ENCODE assay signal across 16 cellular contexts in genomic region chrX:130186645-130187044, GRCh38. TPM values are rescaled to one million over a fixed set of nuclear protein-coding genes. Genes with fewer than 3 reads are reported as not detected.
A peak's percentile ranks its signal among the peaks of the same experiment; 100 is the strongest.
DNase-seq lines count a peak whose midpoint lies in the region; ATAC-seq and TF ChIP-seq lines count a peak whose summit lies in the region.
"Had no signal": no experiment of that assay in that cellular context is flagged by ENCODE, and none has a peak within 500 bp of the region (broad histone marks: within the 10 kb centered on the region; RNA-seq: fewer than 3 reads in every experiment).

No MANE protein-coding gene starts in this region.

- peak overlapping the region; percentile 18 for H3K4me2 ChIP-seq in neuronal stem cell (ENCODE audit: insufficient read depth, low read length, poor library complexity, severe bottlenecking)
- H3K4me2 ChIP-seq in osteoblast (ENCODE audit: insufficient read depth, low read length) = no peak overlapping the region

- peaks cover 0 to 3% of the 10 kb centered on the region in 2 donors for H3K36me3 ChIP-seq in neuronal stem cell (replicated peaks in 1 of 2; ENCODE audit: control insufficient read depth in 2 of 2, insufficient read depth in 2 of 2, low read length in 2 of 2)
- H3K36me3 ChIP-seq in osteoblast (ENCODE audit: insufficient read depth, low read length) = no peaks in the 10 kb centered on the region

- POLR2A ChIA-PET in CD4-positive, alpha-beta T cell (lab: Charles Lee) = no interaction called here
- POLR2A ChIA-PET in activated CD8-positive, alpha-beta T cell treated with anti-CD3 and anti-CD28 coated beads, Interleukin-2, amount 10 ng/mL, durations not matched to agents 7 days and 5 days (lab: Charles Lee) = interaction anchor here (0.9 kb wide), 1 partner anchor 16 kb away, joined by 4 read pairs; no protein-coding TSS in a partner anchor

- H4K20me1 ChIP-seq in osteoblast (ENCODE audit: insufficient read depth, low read length) = no peaks in the 10 kb centered on the region

- H4K91ac ChIP-seq in neuronal stem cell (ENCODE audit: low read depth, low read length, poor library complexity) = no peak overlapping the region

- peaks cover 5% of the 10 kb centered on the region for H3K36me3 Mint-ChIP-seq in CD4-positive, alpha-beta T cell (ENCODE audit: low read depth)
- peaks cover 5% of the 10 kb centered on the region for H3K36me3 Mint-ChIP-seq in dendritic cell treated with granulocyte-macrophage colony-stimulating factor and Interleukin-4, amounts not matched to agents 40 ng/mL and 50 ng/mL, for 4 days (ENCODE audit: low read depth)
- H3K36me3 Mint-ChIP-seq in activated CD8-positive, alpha-beta T cell treated with anti-CD3 and anti-CD28 coated beads, Interleukin-2, amount 10 ng/mL, durations not matched to agents 7 days and 5 days (ENCODE audit: low read depth) = peaks cover 13% of the 10 kb centered on the region

- CTCF ChIA-PET in CD4-positive, alpha-beta T cell (lab: Charles Lee) = no interaction called here
- CTCF ChIA-PET in activated CD8-positive, alpha-beta T cell treated with anti-CD3 and anti-CD28 coated beads, Interleukin-2, amount 10 ng/mL, durations not matched to agents 7 days and 5 days (lab: Charles Lee) = interaction anchor here (1.1 to 2.5 kb wide), 5 partner anchors 10 to 126 kb away, joined by 3 to 12 read pairs (median 4); no protein-coding TSS in a partner anchor

- DNase-seq in CD4-positive, alpha-beta T cell = no peak
- peak; percentile 7 for DNase-seq in NCI-H2171 (lab: John Stamatoyannopoulos, UW)
- DNase-seq in neuronal stem cell (ENCODE audit: low spot score) = no peak
- DNase-seq in activated CD8-positive, alpha-beta T cell treated with anti-CD3 and anti-CD28 coated beads, Interleukin-2, amount 10 ng/mL, durations not matched to agents 7 days and 5 days = no peak
- no peak for DNase-seq in osteoblast (ENCODE audit: insufficient read length, low spot score, missing footprints)
- DNase-seq: ACHN; CD8-positive, alpha-beta T cell; DND-41; GF-D8; HCEC 1CT; NCI-H1436 treated with DMSO at 0.1 percent for 48 hours; NCI-H446; NCI-H774; SIG-M5 had no signal

- H3K27me3 ChIP-seq in CD4-positive, alpha-beta T cell (ENCODE audit: control insufficient read depth, insufficient read depth, low read length) = no peaks in the 10 kb centered on the region
- H3K27me3 ChIP-seq in neuronal stem cell (ENCODE audit: control insufficient read depth in 3 of 3, insufficient read depth in 3 of 3, low read depth in 1 of 3, low read length in 3 of 3) = no peaks in the 10 kb centered on the region
- no peaks in the 10 kb centered on the region for H3K27me3 ChIP-seq in osteoblast (ENCODE audit: insufficient read depth, low read length)

- no peak for ATAC-seq in CD4-positive, alpha-beta T cell (ENCODE audit: poor library complexity)
- ATAC-seq in HG03175 (IDR thresholded peaks at IDR 0.05; ENCODE audit: unreplicated experiment) = no peak
- no peak for ATAC-seq in activated CD8-positive, alpha-beta T cell treated with anti-CD3 and anti-CD28 coated beads, Interleukin-2, amount 10 ng/mL, durations not matched to agents 7 days and 5 days
- ATAC-seq: CD8-positive, alpha-beta T cell had no signal

- no peaks in the 10 kb centered on the region for H3K4me1 ChIP-seq in neuronal stem cell (ENCODE audit: control insufficient read depth in 2 of 2, insufficient read depth in 1 of 2, low read depth in 1 of 2, low read length in 2 of 2)
- H3K4me1 ChIP-seq in osteoblast (ENCODE audit: insufficient read depth, low read length) = no peaks in the 10 kb centered on the region

- H4K8ac ChIP-seq in neuronal stem cell (ENCODE audit: low read depth, low read length) = no peak overlapping the region

- no peaks in the 10 kb centered on the region for H3K27me3 Mint-ChIP-seq in CD4-positive, alpha-beta T cell
- H3K27me3 Mint-ChIP-seq in dendritic cell treated with granulocyte-macrophage colony-stimulating factor and Interleukin-4, amounts not matched to agents 40 ng/mL and 50 ng/mL, for 4 days = no peaks in the 10 kb centered on the region
- H3K27me3 Mint-ChIP-seq in activated CD8-positive, alpha-beta T cell treated with anti-CD3 and anti-CD28 coated beads, Interleukin-2, amount 10 ng/mL, durations not matched to agents 7 days and 5 days (ENCODE audit: low read depth) = no peaks in the 10 kb centered on the region

- no peaks in the 10 kb centered on the region for H3K9me3 ChIP-seq in CD4-positive, alpha-beta T cell (ENCODE audit: control insufficient read depth, low read length)
- H3K9me3 ChIP-seq in neuronal stem cell (replicated peaks in 1 of 2; ENCODE audit: control insufficient read depth in 2 of 2, insufficient read depth in 1 of 2, low read depth in 1 of 2, low read length in 2 of 2) (no peaks in the 10 kb centered on the region), osteoblast (ENCODE audit: low read depth, low read length) (no peaks in the 10 kb centered on the region)

- no peak overlapping the region for H3K27ac ChIP-seq in CD4-positive, alpha-beta T cell (ENCODE audit: low read depth, low read length)
- H3K27ac ChIP-seq in neuronal stem cell (replicated peaks; ENCODE audit: low read length) (no peak overlapping the region), osteoblast (ENCODE audit: low read depth, low read length) (no peak overlapping the region)

- intact Hi-C loops in CD4-positive, alpha-beta T cell (cut with DNase I, micrococcal nuclease) = no loop called here
- intact Hi-C loops in dendritic cell treated with granulocyte-macrophage colony-stimulating factor and Interleukin-4, amounts not matched to agents 40 ng/mL and 50 ng/mL, for 4 days (cut with micrococcal nuclease) = no loop called here

- no peaks in the 10 kb centered on the region for H3K79me2 ChIP-seq in osteoblast (ENCODE audit: insufficient read depth, low read length)

- no peak overlapping the region for H3K4ac ChIP-seq in neuronal stem cell (ENCODE audit: low read length)

- H2AFZ ChIP-seq in neuronal stem cell (ENCODE audit: low read length) (no peak overlapping the region), osteoblast (ENCODE audit: low read length) (no peak overlapping the region)

- no peak overlapping the region for H3K4me3 ChIP-seq in neuronal stem cell (ENCODE audit: low read length in 2 of 2)
- H3K4me3 ChIP-seq in osteoblast (ENCODE audit: insufficient read depth, low read length) = no peak overlapping the region

- H3K9ac ChIP-seq in neuronal stem cell (ENCODE audit: low read depth, low read length, poor library complexity) = no peak overlapping the region

- no peak overlapping the region for H3K4me3 Mint-ChIP-seq in CD4-positive, alpha-beta T cell
- no peak overlapping the region for H3K4me3 Mint-ChIP-seq in dendritic cell treated with granulocyte-macrophage colony-stimulating factor and Interleukin-4, amounts not matched to agents 40 ng/mL and 50 ng/mL, for 4 days
- H3K4me3 Mint-ChIP-seq in activated CD8-positive, alpha-beta T cell treated with anti-CD3 and anti-CD28 coated beads, Interleukin-2, amount 10 ng/mL, durations not matched to agents 7 days and 5 days = no peak overlapping the region
- H3K4me3 Mint-ChIP-seq: CD8-positive, alpha-beta T cell had no signal

- H3K9me3 Mint-ChIP-seq in CD4-positive, alpha-beta T cell = no peaks in the 10 kb centered on the region
- H3K9me3 Mint-ChIP-seq in dendritic cell treated with granulocyte-macrophage colony-stimulating factor and Interleukin-4, amounts not matched to agents 40 ng/mL and 50 ng/mL, for 4 days = no peaks in the 10 kb centered on the region
- H3K9me3 Mint-ChIP-seq in activated CD8-positive, alpha-beta T cell treated with anti-CD3 and anti-CD28 coated beads, Interleukin-2, amount 10 ng/mL, durations not matched to agents 7 days and 5 days (ENCODE audit: insufficient read depth) = no peaks in the 10 kb centered on the region
- H3K9me3 Mint-ChIP-seq: CD8-positive, alpha-beta T cell had no signal

- no peaks in the 10 kb centered on the region for H3K79me1 ChIP-seq in neuronal stem cell (ENCODE audit: low read depth, low read length)

- no peak overlapping the region for H2BK15ac ChIP-seq in neuronal stem cell (ENCODE audit: low read length)

- no peak overlapping the region for H3K23ac ChIP-seq in neuronal stem cell (ENCODE audit: low read depth, low read length, poor library complexity)

- no peak overlapping the region for H3K18ac ChIP-seq in neuronal stem cell (ENCODE audit: low read length)

- H2BK12ac ChIP-seq in neuronal stem cell (ENCODE audit: low read length) = no peak overlapping the region

- H3K27ac Mint-ChIP-seq in CD4-positive, alpha-beta T cell = peak overlapping the region; percentile 0
- peak overlapping the region; percentile 27 for H3K27ac Mint-ChIP-seq in dendritic cell treated with granulocyte-macrophage colony-stimulating factor and Interleukin-4, amounts not matched to agents 40 ng/mL and 50 ng/mL, for 4 days
- no peak overlapping the region for H3K27ac Mint-ChIP-seq in activated CD8-positive, alpha-beta T cell treated with anti-CD3 and anti-CD28 coated beads, Interleukin-2, amount 10 ng/mL, durations not matched to agents 7 days and 5 days
- H3K27ac Mint-ChIP-seq: CD8-positive, alpha-beta T cell had no signal

- TF ChIP-seq CTCF in CD4-positive, alpha-beta T cell (IDR thresholded peaks at IDR 0.05) = no peak
- TF ChIP-seq CTCF in osteoblast (IDR thresholded peaks at IDR 0.05; ENCODE audit: extremely low read depth, low read depth, low read length) = no peak

- WGBS in neuronal stem cell (ENCODE audit: extremely low coverage in 2 of 2, insufficient read length in 2 of 2, insufficient replicate concordance in 1 of 2), 2 donors = no CpG with 5 or more reads among the region's 4 CpGs

- H2AK5ac ChIP-seq in neuronal stem cell (ENCODE audit: low read depth, low read length) = no peak overlapping the region

- no peak overlapping the region for H2BK120ac ChIP-seq in neuronal stem cell (ENCODE audit: low read depth, low read length)

- no peak overlapping the region for H2BK5ac ChIP-seq in neuronal stem cell (ENCODE audit: low read length)

- H3K4me1 Mint-ChIP-seq in CD4-positive, alpha-beta T cell (ENCODE audit: low read depth) = peaks cover 11% of the 10 kb centered on the region
- H3K4me1 Mint-ChIP-seq in dendritic cell treated with granulocyte-macrophage colony-stimulating factor and Interleukin-4, amounts not matched to agents 40 ng/mL and 50 ng/mL, for 4 days (ENCODE audit: low read depth) = peaks cover 15% of the 10 kb centered on the region
- peaks cover 20% of the 10 kb centered on the region for H3K4me1 Mint-ChIP-seq in activated CD8-positive, alpha-beta T cell treated with anti-CD3 and anti-CD28 coated beads, Interleukin-2, amount 10 ng/mL, durations not matched to agents 7 days and 5 days (ENCODE audit: low read depth)

- H3K14ac ChIP-seq in neuronal stem cell (ENCODE audit: low read length) = no peak overlapping the region

RNA-seq across cellular contexts. Expression of gene RAB33A, which starts 14.9 kb away (rescaled TPM):
- total RNA-seq in CD4-positive, alpha-beta T cell = 10 to 100 TPM; 14.4 to 14.8 TPM
- polyA plus RNA-seq in neuronal stem cell (2013, experiment 1 of 2) = 8.7 TPM
- 8.7 TPM for polyA plus RNA-seq in neuronal stem cell (2013, experiment 2 of 2)
- 10 to 100 TPM; 31.6 to 32.7 TPM for total RNA-seq in activated CD8-positive, alpha-beta T cell treated with anti-CD3 and anti-CD28 coated beads, Interleukin-2, amount 10 ng/mL, durations not matched to agents 7 days and 5 days
- total RNA-seq in osteoblast = 6.2 and 8.0 TPM in 2 replicates

RNA-seq across cellular contexts. Expression of gene AIFM1, which starts 21.0 kb away (rescaled TPM):
- total RNA-seq in CD4-positive, alpha-beta T cell = 1 to 10 TPM; 6.1 to 6.4 TPM
- 29.1 TPM for polyA plus RNA-seq in neuronal stem cell (2013, experiment 1 of 2)
- 28.9 TPM for polyA plus RNA-seq in neuronal stem cell (2013, experiment 2 of 2)
- 10 to 100 TPM; 43.4 to 47.6 TPM for total RNA-seq in activated CD8-positive, alpha-beta T cell treated with anti-CD3 and anti-CD28 coated beads, Interleukin-2, amount 10 ng/mL, durations not matched to agents 7 days and 5 days
- 13.8 and 15.2 TPM in 2 replicates for total RNA-seq in osteoblast
